ENCODE assay signal across 18 cellular contexts in the genomic region with DNA sequence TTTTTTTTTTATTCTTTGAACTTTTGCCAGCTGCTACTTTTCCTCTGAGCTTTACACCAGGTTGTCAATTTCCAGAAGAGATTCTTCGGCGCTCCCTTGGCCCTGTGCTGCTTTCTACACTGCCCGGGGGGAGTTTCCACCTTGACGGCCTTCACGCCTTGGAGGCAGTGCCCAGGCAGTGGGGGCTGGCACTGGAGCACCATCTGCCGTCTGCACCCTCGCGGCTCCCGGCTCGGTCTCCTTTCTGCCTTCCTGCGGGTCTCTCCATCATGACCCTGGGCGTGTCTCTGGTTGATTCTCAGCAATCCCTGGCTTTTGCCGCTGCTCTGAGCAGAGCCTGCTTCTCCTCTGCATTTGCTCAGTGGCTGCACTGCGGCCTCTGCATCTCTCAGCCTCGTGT. TPM values are rescaled to one million over a fixed set of nuclear protein-coding genes. Genes with fewer than 3 reads are reported as not detected.
A peak's percentile ranks its signal among the peaks of the same experiment; 100 is the strongest.
DNase-seq lines count a peak whose midpoint lies in the region; ATAC-seq lines count a peak whose summit lies in the region.
"Had no signal": no experiment of that assay in that cellular context is flagged by ENCODE, and none has a peak within 500 bp of the region (broad histone marks: within the 10 kb centered on the region; RNA-seq: fewer than 3 reads in every experiment).

No MANE protein-coding gene starts in this region.

- DNase-seq in DMS 273 (lab: John Stamatoyannopoulos, UW; ENCODE audit: unreplicated experiment) (peak; percentile 79), NCI-H1092 treated with DMSO at 0.1 percent for 48 hours (lab: John Stamatoyannopoulos, UW) (peak; percentile 74), NCI-H69 (lab: John Stamatoyannopoulos, UW) (peak; percentile 56), left kidney (ENCODE audit: low read depth, low spot score) (peak; percentile 74), NCI-H345 (lab: John Stamatoyannopoulos, UW) (no peak), G401 (ENCODE audit: low spot score) (no peak), cardiac septum (ENCODE audit: low spot score) (no peak)
- DNase-seq: Caco-2; Karpas-422; NCI-H1436; NCI-H2081 treated with DMSO at 0.1 percent for 48 hours; NCI-H446 treated with DMSO at 0.1 percent for 48 hours; NK-92 treated with Interleukin-12 subunit alpha and Interleukin-12 subunit beta, amount 100 ng/mL, for 24 hours; OCI-M1; T-helper 17 cell had no signal

- no peak for ATAC-seq in HG03139 (IDR thresholded peaks at IDR 0.05; ENCODE audit: unreplicated experiment)
- ATAC-seq: GM23338, SK-N-SH treated with all-trans-retinoic acid at 6 μM for 48 hours, T-helper 17 cell had no signal

- intact Hi-C loops in cardiac septum (cut with DNase I), result no loop called here

- in situ Hi-C loops in G401 (cut with HindIII; ENCODE audit: low sequenced_read_pairs), result no loop called here

RNA-seq across cellular contexts. Expression of a gene that starts 2.9 kb away (rescaled TPM):
- total RNA-seq in G401 (2014; rRNA removed; shearing (Covaris generic)), result not detected in 2 replicates
- total RNA-seq in cardiac septum, result not detected
- total RNA-seq: Caco-2, GM23338, T-helper 17 cell had no signal

RNA-seq across cellular contexts. Expression of a gene that starts 26.7 kb away (rescaled TPM):
- 0.37 and 1.0 TPM in 2 replicates for total RNA-seq in G401 (2014; rRNA removed; shearing (Covaris generic))
- 0.05 TPM for total RNA-seq in cardiac septum
- total RNA-seq: GM23338, T-helper 17 cell had no signal

Comparison
In these comparisons a context has a peak if more than half of its experiments do, and no peak if none do; other contexts are left out.
1. DNase-seq: peak in DMS 273 (single experiment), NCI-H1092 treated with DMSO at 0.1 percent for 48 hours (single experiment), NCI-H69 (single experiment) and left kidney (single experiment); none in NCI-H345 (single experiment), G401 (single experiment) and cardiac septum (single experiment).